In genomic region chr22:19962909-19963806, GRCh38 we compare ENCODE assay signal across 10 cellular contexts. TPM values are rescaled to one million over a fixed set of nuclear protein-coding genes. Genes with fewer than 3 reads are reported as not detected.
DNase-seq lines count a peak whose midpoint lies in the region; ATAC-seq and TF ChIP-seq lines count a peak whose summit lies in the region.
"Had no signal": no experiment of that assay in that cellular context is flagged by ENCODE, and none has a peak within 500 bp of the region (broad histone marks: within the 10 kb centered on the region; RNA-seq: fewer than 3 reads in every experiment).

No MANE protein-coding gene starts in this region.

- H3K79me2 ChIP-seq in neural cell (replicated peaks; ENCODE audit: insufficient read depth, low read length), result no peaks in the 10 kb centered on the region

- H3K9me3 ChIP-seq in KOPT-K1 (ENCODE audit: insufficient read depth, low read length, poor library complexity, severe bottlenecking) (no peaks in the 10 kb centered on the region), neural cell (ENCODE audit: low read length) (no peaks in the 10 kb centered on the region), WERI-Rb-1 (ENCODE audit: severe bottlenecking) (no peaks in the 10 kb centered on the region)

- peaks cover 75% of the 10 kb centered on the region for H3K36me3 ChIP-seq in KOPT-K1 (ENCODE audit: insufficient read depth, low read length)
- peaks cover 2% of the 10 kb centered on the region for H3K36me3 ChIP-seq in neural cell (ENCODE audit: insufficient read depth, low read length)
- peaks cover 64% of the 10 kb centered on the region for H3K36me3 ChIP-seq in WERI-Rb-1

- H3K9ac ChIP-seq in neural cell (ENCODE audit: low read length), result no peak overlapping the region

- ATAC-seq in HG02798 (IDR thresholded peaks at IDR 0.05; ENCODE audit: poor library complexity, unreplicated experiment), result no peak

- no peak overlapping the region for H2AFZ ChIP-seq in neural cell (ENCODE audit: low read depth, low read length)

- no peaks in the 10 kb centered on the region for H3F3A ChIP-seq in neural cell (ENCODE audit: insufficient read depth, low read length, poor library complexity, severe bottlenecking)

- H3K4me2 ChIP-seq in neural cell (ENCODE audit: low read length), result no peak overlapping the region

- H4K20me1 ChIP-seq in neural cell (ENCODE audit: insufficient read depth), result no peaks in the 10 kb centered on the region

- H3K9me3 Mint-ChIP-seq in chondrocyte (ENCODE audit: low read depth), result no peaks in the 10 kb centered on the region
- H3K9me3 Mint-ChIP-seq: naive B cell had no signal

- peaks cover 3% of the 10 kb centered on the region for H3K36me3 Mint-ChIP-seq in chondrocyte (ENCODE audit: low read depth)
- H3K36me3 Mint-ChIP-seq: activated naive CD8-positive, alpha-beta T cell; naive B cell had no signal

- H3K27me3 ChIP-seq in neural cell (ENCODE audit: insufficient read depth, low read depth, low read length) (no peaks in the 10 kb centered on the region), WERI-Rb-1 (ENCODE audit: insufficient read depth, low read depth, severe bottlenecking) (no peaks in the 10 kb centered on the region)

- H3K27me3 Mint-ChIP-seq in chondrocyte (ENCODE audit: low read depth), result no peaks in the 10 kb centered on the region
- H3K27me3 Mint-ChIP-seq: activated naive CD8-positive, alpha-beta T cell; naive B cell had no signal

- H3K4me3 ChIP-seq in neural cell (ENCODE audit: low read length) (no peak overlapping the region), WERI-Rb-1 (ENCODE audit: low read depth, low read length) (no peak overlapping the region)

- in situ Hi-C loops in Caki2 (cut with HindIII; ENCODE audit: low pct_unique_long_range_greater_than_20kb, low sequenced_read_pairs), result no loop called here

- DNase-seq in Caki2 (ENCODE audit: low read depth) (peak; percentile 59), chondrocyte (ENCODE audit: low spot score) (peak; percentile 89), NCI-H1436 treated with DMSO at 0.1 percent for 48 hours (lab: John Stamatoyannopoulos, UW) (no peak), WERI-Rb-1 (no peak), retina (no peak)
- DNase-seq: naive B cell had no signal

- TF ChIP-seq CTCF in chondrocyte (IDR thresholded peaks at IDR 0.05) (no peak), neural cell (IDR thresholded peaks at IDR 0.05; ENCODE audit: poor library complexity, severe bottlenecking) (no peak), WERI-Rb-1 (IDR thresholded peaks at IDR 0.05; ENCODE audit: low read depth, low read length) (no peak)

- no peaks in the 10 kb centered on the region for H3K9me2 ChIP-seq in neural cell (ENCODE audit: insufficient read depth, low read length)

- TF ChIP-seq RAD21 in neural cell (conservative IDR thresholded peaks at IDR 0.05), result no peak

- H3K4me3 Mint-ChIP-seq in chondrocyte (ENCODE audit: unreplicated experiment), result no peak overlapping the region
- H3K4me3 Mint-ChIP-seq: activated naive CD8-positive, alpha-beta T cell; naive B cell had no signal

- TF ChIP-seq EP300 in neural cell (conservative IDR thresholded peaks at IDR 0.05; ENCODE audit: poor library complexity, severe bottlenecking), result no peak

- H3K27ac ChIP-seq in KOPT-K1 (ENCODE audit: low read depth, low read length, poor library complexity, severe bottlenecking) (peak overlapping the region; percentile 31), neural cell (ENCODE audit: low read length) (no peak overlapping the region), WERI-Rb-1 (no peak overlapping the region)

- no peak overlapping the region for H3K27ac Mint-ChIP-seq in chondrocyte (ENCODE audit: unreplicated experiment)
- H3K27ac Mint-ChIP-seq: activated naive CD8-positive, alpha-beta T cell had no signal

- peaks cover 3% of the 10 kb centered on the region for H3K4me1 Mint-ChIP-seq in chondrocyte (ENCODE audit: low read depth)

TF ChIP-seq in neural cell, 6 proteins besides CTCF, POLR2A, EP300 and RAD21:
- TF ChIP-seq SMC3 (conservative IDR thresholded peaks at IDR 0.05; ENCODE audit: poor library complexity), result no peak
- TF ChIP-seq POLR2AphosphoS5 (IDR thresholded peaks at IDR 0.05), result peak; percentile 10
- TF ChIP-seq TAF1 (IDR thresholded peaks at IDR 0.05; ENCODE audit: low read depth), result no peak

RNA-seq across cellular contexts. Expression of gene TXNRD2, which starts 21.5 kb away (rescaled TPM):
- 53.0 and 54.5 TPM in 2 replicates for total RNA-seq in Caki2 (2014; rRNA removed; shearing (Covaris generic); ENCODE audit: low replicate concordance)
- 12.5 to 15.8 TPM (median 14.1 TPM) in 3 replicates for total RNA-seq in chondrocyte
- polyA plus RNA-seq in neural cell, result 3.5 and 4.1 TPM in 2 replicates
- 2.7 and 4.4 TPM in 2 replicates for polyA minus RNA-seq in neural cell

RNA-seq across cellular contexts. Expression of gene COMT, which starts 21.6 kb away (rescaled TPM):
- total RNA-seq in Caki2 (2014; rRNA removed; shearing (Covaris generic); ENCODE audit: low replicate concordance), result 517 and 585 TPM in 2 replicates
- total RNA-seq in chondrocyte, result 66.6 to 186 TPM (median 177 TPM) in 3 replicates
- 14.2 and 27.6 TPM in 2 replicates for polyA plus RNA-seq in neural cell
- polyA minus RNA-seq in neural cell, result 7.1 and 8.7 TPM in 2 replicates

RNA-seq across cellular contexts. Expression of gene ARVCF, which starts 53.5 kb away (rescaled TPM):
- 3.6 and 15.2 TPM in 2 replicates for total RNA-seq in Caki2 (2014; rRNA removed; shearing (Covaris generic); ENCODE audit: low replicate concordance)
- total RNA-seq in chondrocyte, result 15.2 to 24.2 TPM (median 21.5 TPM) in 3 replicates
- polyA plus RNA-seq in neural cell, result 112 and 134 TPM in 2 replicates
- 89.7 and 109 TPM in 2 replicates for polyA minus RNA-seq in neural cell

RNA-seq across cellular contexts. Expression of gene TANGO2, which starts 57.8 kb away (rescaled TPM):
- 26.6 and 55.2 TPM in 2 replicates for total RNA-seq in Caki2 (2014; rRNA removed; shearing (Covaris generic); ENCODE audit: low replicate concordance)
- 21.7 to 30.4 TPM (median 30.1 TPM) in 3 replicates for total RNA-seq in chondrocyte
- 12.7 and 15.4 TPM in 2 replicates for polyA plus RNA-seq in neural cell
- polyA minus RNA-seq in neural cell, result 14.0 and 14.1 TPM in 2 replicates

Comparison
In these comparisons a context has a peak if more than half of its experiments do, and no peak if none do; other contexts are left out.
1. DNase-seq: peak in Caki2 (single experiment) and chondrocyte (single experiment); none in NCI-H1436 treated with DMSO at 0.1 percent for 48 hours (single experiment), WERI-Rb-1 (single experiment) and retina (single experiment).